In genomic region chr1:32208891-32209309, GRCh38 we compare ENCODE assay signal across 9 cellular contexts. TPM values are rescaled to one million over a fixed set of nuclear protein-coding genes. Genes with fewer than 3 reads are reported as not detected.
DNase-seq lines count a peak whose midpoint lies in the region; FAIRE-seq and TF ChIP-seq lines count a peak whose summit lies in the region.
"Had no signal": no experiment of that assay in that cellular context is flagged by ENCODE, and none has a peak within 500 bp of the region (broad histone marks: within the 10 kb centered on the region; RNA-seq: fewer than 3 reads in every experiment).

DCDC2B (plus strand) TSS chr1:32209089; CDS start chr1:32209094, 5 bp downstream.

- no peak within 1 kb of the TSS for H3K4me2 ChIP-seq in osteoblast (ENCODE audit: insufficient read depth, low read length)

- CTCF ChIA-PET in MCF 10A (lab: Yijun Ruan, JAX) = interaction anchor here (0.6 kb wide), 1 partner anchor 206 kb away, joined by 3 read pairs; no protein-coding TSS in a partner anchor

- H2AFZ ChIP-seq in osteoblast (ENCODE audit: low read length) = no peak within 1 kb of the TSS

- H3K9me3 ChIP-seq in osteoblast (ENCODE audit: low read depth, low read length) = no peaks in the 10 kb centered on the region

- no peak for TF ChIP-seq POLR2A in GM12891 (IDR thresholded peaks at IDR 0.05; ENCODE audit: low read depth, low read length)

- POLR2A ChIA-PET in MCF 10A (lab: Yijun Ruan, JAX) = interaction anchor here (0.9 kb wide), 1 partner anchor 8 kb away, joined by 3 read pairs; the partner anchor contains the start of gene CCDC28B

- H3K4me3 ChIP-seq in osteoblast (ENCODE audit: insufficient read depth, low read length) = no peak within 1 kb of the TSS

- no peak within 1 kb of the TSS for H3K27ac ChIP-seq in osteoblast (ENCODE audit: low read depth, low read length)

- BruUV-seq in MCF 10A (replicated peaks; lab: Mats Ljungman, UMichigan) = no TSS peak

- peaks cover 21% of the 10 kb centered on the region for H3K36me3 Mint-ChIP-seq in MCF 10A (ENCODE audit: insufficient read depth, unreplicated experiment)

- peaks cover 10% of the 10 kb centered on the region for H3K4me1 Mint-ChIP-seq in MCF 10A (ENCODE audit: insufficient read depth, unreplicated experiment)

- H3K27me3 Mint-ChIP-seq in MCF 10A (ENCODE audit: insufficient read depth, unreplicated experiment) = no peaks in the 10 kb centered on the region

- no peaks in the 10 kb centered on the region for H3K27me3 ChIP-seq in osteoblast (ENCODE audit: insufficient read depth, low read length)

- no peak within 1 kb of the TSS for H3K4me3 Mint-ChIP-seq in MCF 10A (ENCODE audit: unreplicated experiment)

- peaks cover 8% of the 10 kb centered on the region for H3K79me2 ChIP-seq in osteoblast (ENCODE audit: insufficient read depth, low read length)

- no peaks in the 10 kb centered on the region for H3K9me3 Mint-ChIP-seq in MCF 10A (ENCODE audit: unreplicated experiment)

- DNase-seq in GM12891 (ENCODE audit: insufficient read length, low spot score) (no peak), NCI-H2171 (lab: John Stamatoyannopoulos, UW) (peak; percentile 92), MCF 10A (ENCODE audit: unreplicated experiment) (peak; percentile 84), osteoblast (ENCODE audit: insufficient read length, low spot score, missing footprints) (peak; percentile 50), hippocampal formation (lab: John Stamatoyannopoulos, UW) (no peak), activated gamma-delta T cell treated with Interleukin-2 at 50 U/mL for 16 hours (no peak), GM13977 (ENCODE audit: low spot score) (no peak)
- DNase-seq in activated CD8-positive, alpha-beta memory T cell treated with anti-CD3 and anti-CD28 coated beads, Interleukin-2, amount 50 U/mL, for 4 hours = no peak

- in situ Hi-C loops in GM13977 (cut with MboI; ENCODE audit: low pct_unique_long_range_greater_than_20kb, low sequenced_read_pairs, unreplicated experiment) = loop anchor here (25.0 kb wide), 1 partner anchor 203 kb away; no protein-coding TSS in a partner anchor

- H3K27ac Mint-ChIP-seq in MCF 10A (ENCODE audit: low read depth, unreplicated experiment) = peak within 1 kb of the TSS; percentile 70

- TF ChIP-seq CTCF in MCF 10A (IDR thresholded peaks at IDR 0.05; ENCODE audit: unreplicated experiment) (no peak), osteoblast (IDR thresholded peaks at IDR 0.05; ENCODE audit: extremely low read depth, low read depth, low read length) (no peak), GM13977 (IDR thresholded peaks at IDR 0.05; ENCODE audit: extremely low read depth, insufficient read depth, missing control alignments) (no peak)

- H3K4me1 ChIP-seq in osteoblast (ENCODE audit: insufficient read depth, low read length) = peaks cover 12% of the 10 kb centered on the region

- FAIRE-seq in GM12891 (lab: Jason Lieb, UNC) = peak; percentile 20
- FAIRE-seq: endothelial cell of umbilical vein had no signal

- intact Hi-C loops in MCF 10A (cut with micrococcal nuclease) = no loop called here

- H4K20me1 ChIP-seq in osteoblast (ENCODE audit: insufficient read depth, low read length) = no peaks in the 10 kb centered on the region

- H3K36me3 ChIP-seq in osteoblast (ENCODE audit: insufficient read depth, low read length) = peaks cover under 1% of the 10 kb centered on the region

TF ChIP-seq in GM12891, 5 proteins besides CTCF, POLR2A, EP300 and RAD21:
- TF ChIP-seq SPI1 (IDR thresholded peaks at IDR 0.05; ENCODE audit: low read depth, low read length) (no peak), POU2F2 (IDR thresholded peaks at IDR 0.05; ENCODE audit: low read depth, low read length) (no peak), TAF1 (IDR thresholded peaks at IDR 0.05; ENCODE audit: low read depth, low read length) (no peak), PAX5 (IDR thresholded peaks at IDR 0.05; ENCODE audit: insufficient read depth, low read length, severe bottlenecking) (no peak), POLR2AphosphoS5 (IDR thresholded peaks at IDR 0.05; ENCODE audit: low read depth, low read length) (no peak)

RNA-seq across cellular contexts. Expression of gene DCDC2B, which starts in this region (rescaled TPM):
- 0.05 TPM for polyA plus RNA-seq in GM12891 (2012; ENCODE audit: low read depth, missing spikeins)
- total RNA-seq in MCF 10A (2022) (not detected in 2 replicates), osteoblast (under 0.01 TPM in 1 of 2 replicates, not detected in the other)
- total RNA-seq: endothelial cell of umbilical vein had no signal
- polyA plus RNA-seq: endothelial cell of umbilical vein had no signal

Comparison
In these comparisons a context has a peak if more than half of its experiments do, and no peak if none do; other contexts are left out.
1. Peak in DNase-seq in MCF 10A; RNA of the gene not detected or under 1 TPM.
2. Peak in DNase-seq in osteoblast; RNA of the gene not detected or under 1 TPM.